ENCODE assay signal across 9 cellular contexts in genomic region chr3:123069021-123069381, GRCh38. TPM values are rescaled to one million over a fixed set of nuclear protein-coding genes. Genes with fewer than 3 reads are reported as not detected.
DNase-seq lines count a peak whose midpoint lies in the region; ATAC-seq, FAIRE-seq and TF ChIP-seq lines count a peak whose summit lies in the region.
"Had no signal": no experiment of that assay in that cellular context is flagged by ENCODE, and none has a peak within 500 bp of the region (broad histone marks: within the 10 kb centered on the region; RNA-seq: fewer than 3 reads in every experiment).

No MANE protein-coding gene starts in this region.

- no peaks in the 10 kb centered on the region for H3K9me3 Mint-ChIP-seq in activated naive CD4-positive, alpha-beta T cell treated with anti-CD3 and anti-CD28 coated beads for 36 hours
- no peaks in the 10 kb centered on the region for H3K9me3 Mint-ChIP-seq in activated T-helper 17 cell treated with anti-CD3 and anti-CD28 coated beads, Interleukin-2, amount 50 U/mL, for 72 hours

- no peak for TF ChIP-seq POLR2A in stomach (IDR thresholded peaks at IDR 0.05)

- no peaks in the 10 kb centered on the region for H3K27me3 ChIP-seq in stomach

- peaks cover 4% of the 10 kb centered on the region for H3K9me3 ChIP-seq in iPS-18c (ENCODE audit: control insufficient read depth, insufficient read depth, low read length)
- no peaks in the 10 kb centered on the region for H3K9me3 ChIP-seq in stomach

- H3K4me3 Mint-ChIP-seq in activated naive CD4-positive, alpha-beta T cell treated with anti-CD3 and anti-CD28 coated beads for 36 hours: peak overlapping the region; percentile 81
- peak overlapping the region; percentile 66 for H3K4me3 Mint-ChIP-seq in activated T-helper 17 cell treated with anti-CD3 and anti-CD28 coated beads, Interleukin-2, amount 50 U/mL, for 72 hours

- TF ChIP-seq EP300 in stomach (IDR thresholded peaks at IDR 0.05): no peak

- CTCF ChIA-PET in activated naive CD4-positive, alpha-beta T cell treated with anti-CD3 and anti-CD28 coated beads for 36 hours (lab: Charles Lee): no interaction called here

- no peaks in the 10 kb centered on the region for H3K27me3 Mint-ChIP-seq in activated naive CD4-positive, alpha-beta T cell treated with anti-CD3 and anti-CD28 coated beads for 36 hours (ENCODE audit: low read depth)
- no peaks in the 10 kb centered on the region for H3K27me3 Mint-ChIP-seq in activated T-helper 17 cell treated with anti-CD3 and anti-CD28 coated beads, Interleukin-2, amount 50 U/mL, for 72 hours

- peaks cover 35 to 66% (median 61%) of the 10 kb centered on the region in 4 donors for H3K4me1 ChIP-seq in stomach

- WGBS in stomach, 5 donors: 35 to 58% (median 45%) methylated on average over 5 of the region's 5 CpGs

- intact Hi-C loops in activated naive CD4-positive, alpha-beta T cell treated with anti-CD3 and anti-CD28 coated beads for 36 hours (cut with micrococcal nuclease): loop anchor here (5.0 kb wide), 1 partner anchor 687 kb away; the partner anchor contains the start of genes FAM162A and MIX23
- intact Hi-C loops in stomach (cut with DNase I; ENCODE audit: low total_unique reads): no loop called here

- H3K27ac Mint-ChIP-seq in activated naive CD4-positive, alpha-beta T cell treated with anti-CD3 and anti-CD28 coated beads for 36 hours: no peak overlapping the region
- no peak overlapping the region for H3K27ac Mint-ChIP-seq in activated T-helper 17 cell treated with anti-CD3 and anti-CD28 coated beads, Interleukin-2, amount 50 U/mL, for 72 hours

- H3K4me1 Mint-ChIP-seq in activated naive CD4-positive, alpha-beta T cell treated with anti-CD3 and anti-CD28 coated beads for 36 hours (ENCODE audit: low read depth): peaks cover 35% of the 10 kb centered on the region
- H3K4me1 Mint-ChIP-seq in activated T-helper 17 cell treated with anti-CD3 and anti-CD28 coated beads, Interleukin-2, amount 50 U/mL, for 72 hours: peaks cover 14% of the 10 kb centered on the region

- TF ChIP-seq CTCF in stomach (IDR thresholded peaks at IDR 0.05): no peak

- H3K36me3 Mint-ChIP-seq in activated naive CD4-positive, alpha-beta T cell treated with anti-CD3 and anti-CD28 coated beads for 36 hours (ENCODE audit: low read depth): peaks cover 4% of the 10 kb centered on the region
- no peaks in the 10 kb centered on the region for H3K36me3 Mint-ChIP-seq in activated T-helper 17 cell treated with anti-CD3 and anti-CD28 coated beads, Interleukin-2, amount 50 U/mL, for 72 hours (ENCODE audit: low read depth)

- no peak for FAIRE-seq in GM19239 (lab: Jason Lieb, UNC)

- no peaks in the 10 kb centered on the region for H3K36me3 ChIP-seq in stomach

- H3K27ac ChIP-seq in stomach: peak overlapping the region; percentile 86 to 92 (median 90)

- DNase-seq in activated naive CD4-positive, alpha-beta T cell treated with anti-CD3 and anti-CD28 coated beads for 36 hours: no peak
- no peak for DNase-seq in activated naive CD4-positive, alpha-beta T cell (lab: John Stamatoyannopoulos, UW)
- peak; percentile 78 for DNase-seq in stomach
- DNase-seq in stimulated activated CD4-positive, alpha-beta T cell treated with anti-CD3 and anti-CD28 coated beads, Interleukin-4, amount 100 ng/mL, for 24 hours: no peak
- DNase-seq in KG1 (lab: John Stamatoyannopoulos, UW): no peak
- no peak for DNase-seq in GM19239 (ENCODE audit: insufficient read length, low spot score)

- no peak for ATAC-seq in activated T-helper 17 cell treated with anti-CD3 and anti-CD28 coated beads, Interleukin-2, amount 50 U/mL, for 72 hours (replicated peaks)

- peak overlapping the region; percentile 87; the same call in 1 of the 2 replicates for H3K4me3 ChIP-seq in iPS-18c (ENCODE audit: insufficient read depth, low read depth, low read length)
- peak overlapping the region; percentile 65 to 95 (median 88) for H3K4me3 ChIP-seq in stomach

RNA-seq across cellular contexts. Expression of gene PDIA5, which starts 2.2 kb away (rescaled TPM):
- 10 to 100 TPM; 20.7 to 21.2 TPM for total RNA-seq in activated naive CD4-positive, alpha-beta T cell treated with anti-CD3 and anti-CD28 coated beads for 36 hours
- 10 to 100 TPM in 1 of 2 donors, 1 to 10 TPM in 1; 8.4 to 19.2 TPM for total RNA-seq in activated T-helper 17 cell treated with anti-CD3 and anti-CD28 coated beads, Interleukin-2, amount 50 U/mL, for 72 hours
- total RNA-seq in stomach: 10 to 100 TPM; 23.2 to 75.3 (median 65.2) TPM
- 10 to 100 TPM; 13.9 to 32.7 (median 18.2) TPM for polyA plus RNA-seq in stomach

RNA-seq across cellular contexts. Expression of gene SEMA5B, which starts 41.4 kb away (rescaled TPM):
- not detected for total RNA-seq in activated naive CD4-positive, alpha-beta T cell treated with anti-CD3 and anti-CD28 coated beads for 36 hours
- under 1 TPM in 1 of 2 donors, not detected in 1; 0.40 TPM for total RNA-seq in activated T-helper 17 cell treated with anti-CD3 and anti-CD28 coated beads, Interleukin-2, amount 50 U/mL, for 72 hours
- total RNA-seq in stomach: 10 to 100 TPM in 1 of 5 donors, 1 to 10 TPM in 2, not detected in 2; 1.8 to 27.2 (median 1.9) TPM
- under 1 TPM; 0.15 to 0.25 (median 0.25) TPM for polyA plus RNA-seq in stomach
- total RNA-seq: activated CD8-positive, alpha-beta memory T cell treated with anti-CD3 and anti-CD28 coated beads for 36 hours had no signal
